22 cellular contexts compared by ENCODE assay signal in the genomic region with DNA sequence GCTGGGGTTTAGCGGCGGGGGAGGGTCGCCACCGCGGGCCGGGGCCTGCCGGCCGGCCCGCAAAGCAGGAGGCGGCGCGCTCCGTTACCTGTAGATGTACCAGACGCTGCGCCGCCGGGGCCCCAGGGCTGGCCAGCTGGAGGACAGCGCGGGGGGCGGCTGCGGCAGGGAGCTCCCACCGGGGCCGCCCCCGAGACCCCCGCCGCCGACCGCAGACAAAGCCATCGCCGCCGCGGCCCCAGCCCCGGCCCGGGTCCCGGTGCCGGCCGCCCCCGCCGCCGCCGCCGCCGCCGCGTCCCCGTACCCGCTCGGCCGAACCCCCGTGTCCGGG. TPM values are rescaled to one million over a fixed set of nuclear protein-coding genes. Genes with fewer than 3 reads are reported as not detected.
"Had no signal": no experiment of that assay in that cellular context is flagged by ENCODE, and none has a peak within 500 bp of the region (broad histone marks: within the 10 kb centered on the region; RNA-seq: fewer than 3 reads in every experiment).

No MANE protein-coding gene starts in this region.

- H3K36me3 ChIP-seq: cardiac muscle cell, ovary, right lobe of liver, upper lobe of left lung had no signal

- H3K9me3 ChIP-seq: ovary, psoas muscle, right lobe of liver, testis, upper lobe of left lung had no signal

- H3K9me3 Mint-ChIP-seq: activated CD4-positive, alpha-beta memory T cell treated with anti-CD3 and anti-CD28 coated beads for 36 hours; activated naive CD8-positive, alpha-beta T cell treated with anti-CD3 and anti-CD28 coated beads, Interleukin-2, amount 10 ng/mL, durations not matched to agents 7 days and 5 days; activated T-helper 17 cell treated with anti-CD3 and anti-CD28 coated beads, Interleukin-2, amount 50 U/mL, for 72 hours; endodermal cell; neural crest cell; WTC11 had no signal

- H3K4me1 ChIP-seq: foreskin keratinocyte, psoas muscle, right lobe of liver had no signal

- DNase-seq: activated T-cell treated with anti-CD3 and anti-CD28 coated beads, Interleukin-2, amount 50 U/mL, for 1 hour; foreskin keratinocyte; kidney glomerular epithelial cell; right lobe of liver; small intestine; testis had no signal

- H3K4me1 Mint-ChIP-seq: activated CD4-positive, alpha-beta T cell treated with anti-CD3 and anti-CD28 coated beads for 36 hours; activated naive CD8-positive, alpha-beta T cell treated with anti-CD3 and anti-CD28 coated beads, Interleukin-2, amount 10 ng/mL, durations not matched to agents 7 days and 5 days; activated T-helper 17 cell treated with anti-CD3 and anti-CD28 coated beads, Interleukin-2, amount 50 U/mL, for 72 hours; endodermal cell; neural crest cell had no signal

- H3K27ac Mint-ChIP-seq: activated CD4-positive, alpha-beta memory T cell treated with anti-CD3 and anti-CD28 coated beads for 36 hours; activated CD4-positive, alpha-beta T cell treated with anti-CD3 and anti-CD28 coated beads for 36 hours; activated naive CD8-positive, alpha-beta T cell treated with anti-CD3 and anti-CD28 coated beads, Interleukin-2, amount 10 ng/mL, durations not matched to agents 7 days and 5 days; activated T-helper 17 cell treated with anti-CD3 and anti-CD28 coated beads, Interleukin-2, amount 50 U/mL, for 72 hours; endodermal cell; memory B cell; WTC11 had no signal

- ATAC-seq: activated T-helper 17 cell treated with anti-CD3 and anti-CD28 coated beads, Interleukin-2, amount 50 U/mL, for 72 hours; psoas muscle; right lobe of liver had no signal

- H3K27ac ChIP-seq: cardiac muscle cell, foreskin keratinocyte, ovary, psoas muscle, right lobe of liver, testis, upper lobe of left lung had no signal

- H3K27me3 ChIP-seq: ovary, testis had no signal

- H3K4me3 Mint-ChIP-seq: activated CD4-positive, alpha-beta memory T cell treated with anti-CD3 and anti-CD28 coated beads for 36 hours; activated CD4-positive, alpha-beta T cell treated with anti-CD3 and anti-CD28 coated beads for 36 hours; activated naive CD8-positive, alpha-beta T cell treated with anti-CD3 and anti-CD28 coated beads, Interleukin-2, amount 10 ng/mL, durations not matched to agents 7 days and 5 days; activated T-helper 17 cell treated with anti-CD3 and anti-CD28 coated beads, Interleukin-2, amount 50 U/mL, for 72 hours; endodermal cell; memory B cell had no signal

- H3K36me3 Mint-ChIP-seq: activated CD4-positive, alpha-beta memory T cell treated with anti-CD3 and anti-CD28 coated beads for 36 hours; activated naive CD8-positive, alpha-beta T cell treated with anti-CD3 and anti-CD28 coated beads, Interleukin-2, amount 10 ng/mL, durations not matched to agents 7 days and 5 days; WTC11 had no signal

- H3K4me3 ChIP-seq: ovary, psoas muscle, right lobe of liver, upper lobe of left lung had no signal

RNA-seq across cellular contexts. Expression of gene SHANK1, which starts 24.8 kb away (rescaled TPM):
- total RNA-seq: activated CD4-positive, alpha-beta memory T cell treated with anti-CD3 and anti-CD28 coated beads for 36 hours; activated CD4-positive, alpha-beta T cell treated with anti-CD3 and anti-CD28 coated beads for 36 hours; activated naive CD8-positive, alpha-beta T cell treated with anti-CD3 and anti-CD28 coated beads, Interleukin-2, amount 10 ng/mL, durations not matched to agents 7 days and 5 days; activated T-helper 17 cell treated with anti-CD3 and anti-CD28 coated beads, Interleukin-2, amount 50 U/mL, for 72 hours had no signal

RNA-seq across cellular contexts. Expression of gene C19orf81, which starts 45.5 kb away (rescaled TPM):
- total RNA-seq: activated T-helper 17 cell treated with anti-CD3 and anti-CD28 coated beads, Interleukin-2, amount 50 U/mL, for 72 hours; fibroblast of lung; foreskin keratinocyte; liver; mononuclear cell; right lobe of liver had no signal
- polyA plus RNA-seq: fibroblast of lung, liver, ovary had no signal

RNA-seq across cellular contexts. Expression of gene SYT3, which starts 55.1 kb away (rescaled TPM):
- total RNA-seq: activated CD4-positive, alpha-beta memory T cell treated with anti-CD3 and anti-CD28 coated beads for 36 hours; activated T-helper 17 cell treated with anti-CD3 and anti-CD28 coated beads, Interleukin-2, amount 50 U/mL, for 72 hours; epithelial cell of proximal tubule; fibroblast of lung; foreskin keratinocyte; liver; mononuclear cell; right lobe of liver had no signal
- polyA plus RNA-seq: fibroblast of lung, foreskin keratinocyte, liver had no signal
